Comparison of ENCODE assay signal across 6 cellular contexts in the genomic region with DNA sequence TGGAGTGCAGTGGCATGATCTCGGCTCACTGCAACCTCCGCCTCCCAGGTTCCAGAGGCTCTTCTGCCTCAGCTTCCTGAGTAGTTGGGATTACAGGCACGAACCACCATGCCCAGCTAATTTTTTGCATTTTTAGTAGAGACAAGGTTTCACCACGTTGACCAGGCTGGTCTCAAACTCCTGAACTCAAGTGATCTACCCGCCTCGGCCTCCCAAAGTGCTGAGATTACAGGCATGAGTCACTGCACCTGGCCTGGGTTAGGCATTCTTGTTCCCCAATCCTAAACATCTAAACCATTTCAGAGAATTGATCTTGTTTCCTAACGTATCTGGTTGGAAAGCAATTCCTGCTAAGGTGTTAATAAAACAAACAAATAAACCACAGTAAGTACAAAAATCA.
DNase-seq lines count a peak whose midpoint lies in the region; ATAC-seq, FAIRE-seq and TF ChIP-seq lines count a peak whose summit lies in the region.
"Not testable (repeated sequence)": the region's sequence is repeated elsewhere in the genome, so short reads cannot be mapped to it uniquely, and the experiment has no call there.

No MANE protein-coding gene starts in this region.

- H3K18ac ChIP-seq in trophoblast cell (ENCODE audit: low read length), result not testable (repeated sequence)

- not testable (repeated sequence) for H2BK120ac ChIP-seq in trophoblast cell (ENCODE audit: insufficient read depth, low read length, poor library complexity)

- not testable (repeated sequence) for H3K14ac ChIP-seq in trophoblast cell (ENCODE audit: low read length)

- not testable (repeated sequence) for H3K4me1 Mint-ChIP-seq in GM23338, T-helper 17 cell

- not testable (repeated sequence) for FAIRE-seq in keratinocyte (lab: Jason Lieb, UNC)

- POLR2A ChIA-PET in SK-N-SH (lab: Yijun Ruan, JAX), result not testable (repeated sequence)

- 68% methylated on average over 7 of the region's 7 CpGs for whole genome bisulfite sequencing in SK-N-SH (ENCODE audit: low lambda C conversion rate)
- WGBS in trophoblast cell (ENCODE audit: extremely low coverage, insufficient coverage, insufficient read length), result no CpG with 5 or more reads among the region's 7 CpGs

- H2AFZ ChIP-seq in GM23338 (0 out of 2 replicates have a peak overlapping the region, but pooled peaks have one; percentile 28), SK-N-SH (ENCODE audit: low read depth) (peak overlapping the region; percentile 22; the same call in 1 of the 2 replicates), keratinocyte (ENCODE audit: control insufficient read depth, low read length) (peak overlapping the region; percentile 58)
- not testable (repeated sequence) for H2AFZ ChIP-seq in trophoblast cell (ENCODE audit: insufficient read depth, low read length, poor library complexity)

- not testable (repeated sequence) for H3K23ac ChIP-seq in trophoblast cell (ENCODE audit: low read length)

- not testable (repeated sequence) for H2BK5ac ChIP-seq in trophoblast cell (ENCODE audit: low read depth, low read length, poor library complexity)

- ATAC-seq in GM23338, T-helper 17 cell: not testable (repeated sequence)

- H3K36me3 Mint-ChIP-seq in GM23338 (ENCODE audit: low read depth); T-helper 17 cell (ENCODE audit: low read depth): not testable (repeated sequence)

- not testable (repeated sequence) for H3K9ac ChIP-seq in SK-N-SH; keratinocyte (ENCODE audit: control insufficient read depth, extremely low read depth, insufficient read depth, low read length); trophoblast cell (ENCODE audit: low read length)

- H2AK5ac ChIP-seq in trophoblast cell (ENCODE audit: low read length), result not testable (repeated sequence)

- H3K4me1 ChIP-seq in GM23338 (ENCODE audit: insufficient read depth); SK-N-SH (ENCODE audit: control insufficient read depth in 1 of 2, insufficient read depth in 2 of 2, low read depth in 1 of 2, low read length in 1 of 2); keratinocyte (ENCODE audit: control insufficient read depth, extremely low read depth, insufficient read depth, low read length); trophoblast cell (ENCODE audit: control insufficient read depth in 1 of 2, insufficient read depth in 2 of 2, low read length in 2 of 2): not testable (repeated sequence)

- H3K27ac Mint-ChIP-seq in GM23338, result not testable (repeated sequence)
- peak overlapping the region; percentile 10 for H3K27ac Mint-ChIP-seq in T-helper 17 cell

- H3K9me3 Mint-ChIP-seq in GM23338, result not testable (repeated sequence)

- not testable (repeated sequence) for TF ChIP-seq EP300 in SK-N-SH (IDR thresholded peaks at IDR 0.05; ENCODE audit: borderline replicate concordance in 1 of 2, low read depth in 1 of 2, low read length in 1 of 2)

- not testable (repeated sequence) for H2BK12ac ChIP-seq in trophoblast cell (ENCODE audit: low read length)

- H3K27ac ChIP-seq in GM23338 (ENCODE audit: low read depth); SK-N-SH (ENCODE audit: low read depth in 2 of 2, low read length in 1 of 2); keratinocyte (ENCODE audit: control insufficient read depth, insufficient read depth, low read length); trophoblast cell (ENCODE audit: low read depth, low read length): not testable (repeated sequence)

- not testable (repeated sequence) for H3F3A ChIP-seq in GM23338 (replicated peaks; ENCODE audit: low read depth); SK-N-SH (replicated peaks; ENCODE audit: insufficient read depth)

- H3K4me2 ChIP-seq in GM23338; SK-N-SH; keratinocyte (ENCODE audit: control insufficient read depth, extremely low read depth, insufficient read depth, low read depth, low read length); trophoblast cell (ENCODE audit: low read length): not testable (repeated sequence)

- H3K79me2 ChIP-seq in GM23338 (replicated peaks; ENCODE audit: insufficient read depth); SK-N-SH (ENCODE audit: insufficient read depth); keratinocyte (ENCODE audit: control insufficient read depth, insufficient read depth, low read length); trophoblast cell (ENCODE audit: control insufficient read depth, insufficient read depth, low read length, poor library complexity): not testable (repeated sequence)

- not testable (repeated sequence) for H3K36me3 ChIP-seq in GM23338 (ENCODE audit: insufficient read depth); SK-N-SH (replicated peaks in 1 of 2; ENCODE audit: control insufficient read depth in 1 of 2, insufficient read depth in 2 of 2, low read length in 1 of 2); keratinocyte (ENCODE audit: control insufficient read depth in 2 of 2, extremely low read depth in 1 of 2, insufficient read depth in 2 of 2, low read length in 2 of 2); trophoblast cell (ENCODE audit: control insufficient read depth in 1 of 2, insufficient read depth in 2 of 2, low read length in 2 of 2)

- CTCF ChIA-PET in SK-N-SH (lab: Yijun Ruan, JAX), result not testable (repeated sequence)

- H3K4me3 ChIP-seq in GM23338; SK-N-SH (ENCODE audit: low read depth in 2 of 2, low read length in 1 of 2); keratinocyte (ENCODE audit: control insufficient read depth in 2 of 3, extremely low read depth in 1 of 3, insufficient read depth in 2 of 3, low read depth in 1 of 3, low read length in 3 of 3); trophoblast cell (ENCODE audit: low read depth, low read length): not testable (repeated sequence)

- H3K4me3 Mint-ChIP-seq in GM23338, T-helper 17 cell: not testable (repeated sequence)

- dilution Hi-C loops in keratinocyte (cut with MboI; ENCODE audit: extremely low pct_ligation_motif_present, low sequenced_read_pairs), result not testable (repeated sequence)

- not testable (repeated sequence) for H4K91ac ChIP-seq in trophoblast cell (ENCODE audit: low read depth, low read length)

- H3K9me3 ChIP-seq in SK-N-SH; T-helper 17 cell (ENCODE audit: control insufficient read depth, low read length, poor library complexity, severe bottlenecking); keratinocyte (ENCODE audit: control insufficient read depth, low read depth, low read length); trophoblast cell (ENCODE audit: insufficient read depth, low read depth, low read length): not testable (repeated sequence)

- TF ChIP-seq RAD21 in SK-N-SH (IDR thresholded peaks at IDR 0.05; ENCODE audit: low read length), result not testable (repeated sequence)

- H3K4ac ChIP-seq in trophoblast cell (ENCODE audit: low read depth, low read length), result not testable (repeated sequence)

- not testable (repeated sequence) for H4K12ac ChIP-seq in trophoblast cell (ENCODE audit: low read depth, low read length)

- H3K9me2 ChIP-seq in GM23338 (ENCODE audit: insufficient read depth), result peaks cover 12% of the 10 kb centered on the region; the same call in 1 of the 2 replicates
- H3K9me2 ChIP-seq in SK-N-SH, result not testable (repeated sequence)

- H3K27me3 Mint-ChIP-seq in GM23338 (ENCODE audit: insufficient read depth, low read depth, poor library complexity); T-helper 17 cell: not testable (repeated sequence)

- H4K20me1 ChIP-seq in GM23338 (replicated peaks; ENCODE audit: insufficient read depth); SK-N-SH (ENCODE audit: insufficient read depth); keratinocyte (ENCODE audit: control insufficient read depth, extremely low read depth, insufficient read depth, low read length): not testable (repeated sequence)

- H4K8ac ChIP-seq in trophoblast cell (ENCODE audit: low read depth, low read length), result not testable (repeated sequence)

- H3K9me1 ChIP-seq in keratinocyte (ENCODE audit: control insufficient read depth, extremely low read depth, insufficient read depth, low read length), result not testable (repeated sequence)

- not testable (repeated sequence) for H3K79me1 ChIP-seq in trophoblast cell (ENCODE audit: low read length)

- DNase-seq in GM23338 (ENCODE audit: low spot score); SK-N-SH; T-helper 17 cell; keratinocyte (ENCODE audit: low read depth, low spot score): not testable (repeated sequence)
- DNase-seq in trophoblast cell, result peak; percentile 62 to 75
- peak; percentile 7 for DNase-seq in stimulated activated CD8-positive, alpha-beta memory T cell treated with anti-CD3 and anti-CD28 coated beads, Interleukin-4, amount 100 ng/mL, for 48 hours

- H3K27me3 ChIP-seq in GM23338 (ENCODE audit: insufficient read depth); SK-N-SH (ENCODE audit: insufficient read depth); keratinocyte (ENCODE audit: control insufficient read depth, extremely low read depth, insufficient read depth, low read length); trophoblast cell (ENCODE audit: insufficient read depth, low read length): not testable (repeated sequence)

- not testable (repeated sequence) for TF ChIP-seq CTCF in GM23338 (conservative IDR thresholded peaks at IDR 0.05; ENCODE audit: low read depth in 2 of 2); SK-N-SH (IDR thresholded peaks at IDR 0.05); keratinocyte (optimal IDR thresholded peaks at IDR 0.05 in 1 of 3, IDR thresholded peaks at IDR 0.05 in 1 of 3, conservative IDR thresholded peaks at IDR 0.05 in 1 of 3; ENCODE audit: extremely low read depth in 1 of 3, insufficient read depth in 2 of 3, low read length in 3 of 3)
